Comparison of ENCODE assay signal across 11 cellular contexts in the genomic region with DNA sequence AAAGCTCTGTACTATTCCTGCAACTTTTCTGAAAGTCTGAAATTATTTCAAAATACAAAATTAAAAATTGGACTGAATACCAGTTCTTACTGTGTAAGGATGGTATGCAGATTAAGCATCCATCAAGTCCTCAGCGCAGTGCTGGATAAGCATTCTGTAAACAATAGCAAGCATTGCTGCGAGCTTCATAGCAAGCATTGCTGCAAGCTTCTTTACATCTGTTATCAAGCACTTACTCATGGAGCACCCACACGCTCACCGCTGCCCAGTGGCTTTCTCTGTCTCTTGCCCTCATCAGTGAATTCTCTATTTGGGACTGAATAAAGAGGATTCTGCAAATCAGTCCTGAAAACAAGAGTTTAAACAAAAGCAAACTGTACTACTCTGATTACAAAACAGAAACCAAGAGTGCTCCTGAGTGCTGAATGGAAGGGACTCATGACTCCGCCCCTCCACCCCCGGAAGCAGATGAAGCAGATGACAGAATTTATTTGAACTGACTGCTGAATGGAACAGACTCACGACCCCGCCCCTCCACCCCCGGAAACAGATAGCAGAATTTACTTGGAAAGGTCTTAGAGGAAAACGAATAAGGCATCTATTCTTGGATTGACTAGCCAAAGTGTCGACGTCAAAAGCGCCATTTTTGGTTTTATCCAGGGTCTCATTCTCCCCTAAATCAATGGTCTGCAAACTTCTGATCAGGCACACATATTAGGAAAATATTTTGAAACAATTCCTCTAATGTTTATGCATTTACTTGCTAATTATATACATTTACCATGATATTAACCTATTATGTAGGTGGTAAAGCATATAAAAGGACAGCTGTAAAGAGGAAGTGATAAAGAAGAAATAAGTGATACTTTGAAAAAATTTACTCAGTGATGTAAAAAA. TPM values are rescaled to one million over a fixed set of nuclear protein-coding genes. Genes with fewer than 3 reads are reported as not detected.
DNase-seq lines count a peak whose midpoint lies in the region; ATAC-seq, FAIRE-seq and TF ChIP-seq lines count a peak whose summit lies in the region.
"Had no signal": no experiment of that assay in that cellular context is flagged by ENCODE, and none has a peak within 500 bp of the region (broad histone marks: within the 10 kb centered on the region; RNA-seq: fewer than 3 reads in every experiment).

No MANE protein-coding gene starts in this region.

- CTCF ChIA-PET in SK-N-SH (lab: Yijun Ruan, JAX): no interaction called here

- H3F3A ChIP-seq in SK-N-SH (replicated peaks; ENCODE audit: insufficient read depth) (no peaks in the 10 kb centered on the region), MM.1S (ENCODE audit: insufficient read depth, low read length) (0 out of 2 replicates have a peak, but pooled peaks cover 3% of the 10 kb centered on the region)

- H3K4me2 ChIP-seq in SK-N-SH (no peak overlapping the region), MM.1S (ENCODE audit: low read depth, low read length) (peak overlapping the region; percentile 57), trophoblast cell (ENCODE audit: low read length) (no peak overlapping the region)

- POLR2A ChIA-PET in SK-N-SH (lab: Yijun Ruan, JAX): no interaction called here

- H4K12ac ChIP-seq in trophoblast cell (ENCODE audit: low read depth, low read length): no peak overlapping the region

- H3K79me1 ChIP-seq in trophoblast cell (ENCODE audit: low read length): no peaks in the 10 kb centered on the region

- DNase-seq in SK-N-SH (peak; percentile 20), MM.1S (peak; percentile 63), cardiac fibroblast (ENCODE audit: low read depth in 2 of 2) (peak; percentile 8 to 23), trophoblast cell (peak; percentile 27 to 63), GM19239 (ENCODE audit: insufficient read length, low spot score) (no peak), left lung (no peak), CD1c-positive myeloid dendritic cell (ENCODE audit: extremely low spot score) (no peak)
- DNase-seq: midbrain, NCI-H524 treated with DMSO at 0.1 percent for 48 hours had no signal

- H2AK5ac ChIP-seq in trophoblast cell (ENCODE audit: low read length): no peak overlapping the region

- no peak for TF ChIP-seq CTCF in SK-N-SH (IDR thresholded peaks at IDR 0.05)
- no peak for TF ChIP-seq CTCF in MM.1S (IDR thresholded peaks at IDR 0.05; ENCODE audit: low read length)
- no peak for TF ChIP-seq CTCF in cardiac fibroblast (IDR thresholded peaks at IDR 0.05; ENCODE audit: low read depth, low read length)
- TF ChIP-seq CTCF in left lung (IDR thresholded peaks at IDR 0.05): no peak

- H3K9ac ChIP-seq in SK-N-SH: no peak overlapping the region
- H3K9ac ChIP-seq in MM.1S (ENCODE audit: low read length): no peak overlapping the region
- H3K9ac ChIP-seq in trophoblast cell (ENCODE audit: low read length): no peak overlapping the region

- H4K91ac ChIP-seq in trophoblast cell (ENCODE audit: low read depth, low read length): no peak overlapping the region

- H2AFZ ChIP-seq in SK-N-SH (ENCODE audit: low read depth): peak overlapping the region; percentile 26; the same call in 1 of the 2 replicates
- H2AFZ ChIP-seq in MM.1S (ENCODE audit: low read length): peak overlapping the region; percentile 82
- no peak overlapping the region for H2AFZ ChIP-seq in trophoblast cell (ENCODE audit: insufficient read depth, low read length, poor library complexity)

- no peak overlapping the region for H3K23ac ChIP-seq in trophoblast cell (ENCODE audit: low read length)

- TF ChIP-seq EP300 in SK-N-SH (IDR thresholded peaks at IDR 0.05; ENCODE audit: borderline replicate concordance in 1 of 2, low read depth in 1 of 2, low read length in 1 of 2): no peak

- H2BK12ac ChIP-seq in trophoblast cell (ENCODE audit: low read length): no peak overlapping the region

- no peaks in the 10 kb centered on the region for H3K36me3 ChIP-seq in SK-N-SH (replicated peaks in 1 of 2; ENCODE audit: control insufficient read depth in 1 of 2, insufficient read depth in 2 of 2, low read length in 1 of 2)
- H3K36me3 ChIP-seq in MM.1S (replicated peaks; ENCODE audit: insufficient read depth, low read length): no peaks in the 10 kb centered on the region
- no peaks in the 10 kb centered on the region for H3K36me3 ChIP-seq in trophoblast cell (ENCODE audit: control insufficient read depth in 1 of 2, insufficient read depth in 2 of 2, low read length in 2 of 2)
- H3K36me3 ChIP-seq in left lung: no peaks in the 10 kb centered on the region

- no peak overlapping the region for H3K27ac ChIP-seq in SK-N-SH (ENCODE audit: low read depth in 2 of 2, low read length in 1 of 2)
- no peak overlapping the region for H3K27ac ChIP-seq in MM.1S (ENCODE audit: low read length)
- no peak overlapping the region for H3K27ac ChIP-seq in trophoblast cell (ENCODE audit: low read depth, low read length)
- H3K27ac ChIP-seq in left lung: no peak overlapping the region
- H3K27ac ChIP-seq: skin epidermis had no signal

- no peak for TF ChIP-seq RAD21 in SK-N-SH (IDR thresholded peaks at IDR 0.05; ENCODE audit: low read length)

- H3K14ac ChIP-seq in trophoblast cell (ENCODE audit: low read length): no peak overlapping the region

- H3K4me3 ChIP-seq in SK-N-SH (ENCODE audit: low read depth in 2 of 2, low read length in 1 of 2) (peak overlapping the region in 1 of 2 experiments; percentile 6; a peak in 1 of 4 replicates), MM.1S (ENCODE audit: low read length) (peak overlapping the region; percentile 48), cardiac fibroblast (replicated peaks in 1 of 2; ENCODE audit: low read depth in 2 of 2, low read length in 2 of 2) (peak overlapping the region in 1 of 2 donors; percentile 5), trophoblast cell (ENCODE audit: low read depth, low read length) (no peak overlapping the region), left lung (no peak overlapping the region)
- H3K4me3 ChIP-seq: skin epidermis had no signal

- H3K4me1 ChIP-seq in SK-N-SH (ENCODE audit: control insufficient read depth in 1 of 2, insufficient read depth in 2 of 2, low read depth in 1 of 2, low read length in 1 of 2) (no peaks in the 10 kb centered on the region), MM.1S (ENCODE audit: low read length) (peaks cover 3% of the 10 kb centered on the region; the same call in 1 of the 2 replicates), trophoblast cell (ENCODE audit: control insufficient read depth in 1 of 2, insufficient read depth in 2 of 2, low read length in 2 of 2) (no peaks in the 10 kb centered on the region), left lung (no peaks in the 10 kb centered on the region)

- H3K79me2 ChIP-seq in SK-N-SH (ENCODE audit: insufficient read depth) (no peaks in the 10 kb centered on the region), MM.1S (ENCODE audit: low read length) (no peaks in the 10 kb centered on the region), trophoblast cell (ENCODE audit: control insufficient read depth, insufficient read depth, low read length, poor library complexity) (no peaks in the 10 kb centered on the region)

- WGBS in SK-N-SH (ENCODE audit: low lambda C conversion rate): 53% methylated on average over 13 of the region's 13 CpGs
- no CpG with 5 or more reads among the region's 13 CpGs for WGBS in trophoblast cell (ENCODE audit: extremely low coverage, insufficient coverage, insufficient read length)

- H3K4ac ChIP-seq in trophoblast cell (ENCODE audit: low read depth, low read length): no peak overlapping the region

- no peaks in the 10 kb centered on the region for H3K9me2 ChIP-seq in SK-N-SH
- no peaks in the 10 kb centered on the region for H3K9me2 ChIP-seq in MM.1S (replicated peaks; ENCODE audit: insufficient read depth, low read length)

- no peaks in the 10 kb centered on the region for H4K20me1 ChIP-seq in SK-N-SH (ENCODE audit: insufficient read depth)
- no peaks in the 10 kb centered on the region for H4K20me1 ChIP-seq in MM.1S (ENCODE audit: insufficient read depth, low read length)

- no peak overlapping the region for H2BK5ac ChIP-seq in trophoblast cell (ENCODE audit: low read depth, low read length, poor library complexity)

- ATAC-seq in SK-N-SH treated with all-trans-retinoic acid at 6 μM for 48 hours (no peak), left lung (no peak)

- no peak overlapping the region for H4K8ac ChIP-seq in trophoblast cell (ENCODE audit: low read depth, low read length)

- H3K27me3 ChIP-seq in SK-N-SH (ENCODE audit: insufficient read depth) (no peaks in the 10 kb centered on the region), MM.1S (replicated peaks; ENCODE audit: insufficient read depth, low read length) (no peaks in the 10 kb centered on the region), trophoblast cell (ENCODE audit: insufficient read depth, low read length) (no peaks in the 10 kb centered on the region), left lung (peaks cover 0 to 28% of the 10 kb centered on the region in 2 donors)

- intact Hi-C loops in left lung (cut with DNase I): no loop called here

- 0 out of 2 replicates have a peak, but pooled peaks cover 7% of the 10 kb centered on the region for H3K9me3 ChIP-seq in SK-N-SH
- no peaks in the 10 kb centered on the region for H3K9me3 ChIP-seq in MM.1S (replicated peaks; ENCODE audit: insufficient read depth, low read length)
- H3K9me3 ChIP-seq in trophoblast cell (ENCODE audit: insufficient read depth, low read depth, low read length): no peaks in the 10 kb centered on the region
- H3K9me3 ChIP-seq in left lung: peaks cover 0 to 9% of the 10 kb centered on the region in 2 donors

- FAIRE-seq in GM19239 (lab: Jason Lieb, UNC): no peak

- H2BK120ac ChIP-seq in trophoblast cell (ENCODE audit: insufficient read depth, low read length, poor library complexity): no peak overlapping the region

- H3K18ac ChIP-seq in trophoblast cell (ENCODE audit: low read length): no peak overlapping the region

TF ChIP-seq in SK-N-SH, 30 proteins besides CTCF, POLR2A, EP300 and RAD21 (continues in another document):
- no peak for TF ChIP-seq RXRA (IDR thresholded peaks at IDR 0.05; ENCODE audit: borderline replicate concordance, low read depth)
- no peak for TF ChIP-seq NRF1 (IDR thresholded peaks at IDR 0.05; ENCODE audit: low read depth, low read length)
- no peak for TF ChIP-seq CHD2 (IDR thresholded peaks at IDR 0.05; ENCODE audit: low read length, partially characterized antibody)
- TF ChIP-seq TCF12 (IDR thresholded peaks at IDR 0.05): no peak

TF ChIP-seq in SK-N-SH treated with all-trans-retinoic acid at 6 μM for 48 hours, 23 proteins besides CTCF, POLR2A, EP300 and RAD21:
- TF ChIP-seq ZNF8 (CRISPR knock-in tag; IDR thresholded peaks at IDR 0.05) (no peak), RARB (CRISPR knock-in tag; IDR thresholded peaks at IDR 0.05) (no peak)
TF ChIP-seq in SK-N-SH treated with all-trans-retinoic acid at 6 μM for 48 hours: peak in this region for 0.

RNA-seq across cellular contexts. Expression of gene EYA2, which starts 22.1 kb away (rescaled TPM):
- polyA plus RNA-seq in SK-N-SH (2012; rRNA removed): 0.05 TPM in 1 of 2 replicates, not detected in the other
- 0.01 TPM in 1 of 2 replicates, not detected in the other for polyA plus RNA-seq in SK-N-SH (2012; cell fraction: cytosol; rRNA removed)
- 0.14 TPM in 1 of 2 replicates, not detected in the other for polyA plus RNA-seq in SK-N-SH (2012; cell fraction: nucleus; rRNA removed)
- 15.1 and 15.8 TPM in 2 replicates for polyA plus RNA-seq in trophoblast cell (2013)
- total RNA-seq in left lung: 1 to 10 TPM in 1 of 2 donors, under 1 TPM in 1; 0.82 to 1.9 TPM

Comparison
In these comparisons a context has a peak if more than half of its experiments do, and no peak if none do; other contexts are left out.
1. DNase-seq: peak in SK-N-SH (single experiment), MM.1S (single experiment), cardiac fibroblast (2 of 2) and trophoblast cell (2 of 2); none in GM19239 (single experiment), left lung (0 of 2) and CD1c-positive myeloid dendritic cell (single experiment).